Comparison of ENCODE assay signal across 1 cellular context in genomic region chr11:59144579-59145345, GRCh38.
TF ChIP-seq lines count a peak whose summit lies in the region.

No MANE protein-coding gene starts in this region.

TF ChIP-seq in WTC11, 78 proteins besides CTCF, POLR2A, EP300 and RAD21 (continued from another document):
- TF ChIP-seq OVOL2 (CRISPR knock-in tag; IDR thresholded peaks at IDR 0.05; ENCODE audit: borderline replicate concordance): no peak
- TF ChIP-seq MXD4 (CRISPR knock-in tag; IDR thresholded peaks at IDR 0.05; ENCODE audit: borderline replicate concordance): no peak
- no peak; the same call in 1 of the 2 replicates for TF ChIP-seq FOXK1 (CRISPR knock-in tag; IDR thresholded peaks at IDR 0.05)
- TF ChIP-seq ZNF416 (CRISPR knock-in tag; IDR thresholded peaks at IDR 0.05): no peak
- no peak for TF ChIP-seq EMX1 (CRISPR knock-in tag; IDR thresholded peaks at IDR 0.05)
- TF ChIP-seq TEAD1 (CRISPR knock-in tag; IDR thresholded peaks at IDR 0.05): peak; percentile 94
- TF ChIP-seq IRF2 (CRISPR knock-in tag; IDR thresholded peaks at IDR 0.05; ENCODE audit: borderline replicate concordance, low read depth): peak; percentile 87; the same call in 1 of the 2 replicates
- TF ChIP-seq ZNF671 (CRISPR knock-in tag; IDR thresholded peaks at IDR 0.05): no peak
- peak; percentile 94 for TF ChIP-seq ATF1 (CRISPR knock-in tag; IDR thresholded peaks at IDR 0.05)
- peak; percentile 99 for TF ChIP-seq MYBL2 (CRISPR knock-in tag; IDR thresholded peaks at IDR 0.05)
- TF ChIP-seq MAX (CRISPR knock-in tag; IDR thresholded peaks at IDR 0.05): peak; percentile 99
- TF ChIP-seq ZNF281 (CRISPR knock-in tag; IDR thresholded peaks at IDR 0.05): peak; percentile 98
- peak; percentile 97 for TF ChIP-seq ELF4 (CRISPR knock-in tag; IDR thresholded peaks at IDR 0.05; ENCODE audit: low read depth)
- no peak for TF ChIP-seq ZSCAN18 (CRISPR knock-in tag; IDR thresholded peaks at IDR 0.05)
- peak; percentile 98 for TF ChIP-seq E2F1 (CRISPR knock-in tag; IDR thresholded peaks at IDR 0.05)
- peak; percentile 97; the same call in 1 of the 2 replicates for TF ChIP-seq AFF4 (CRISPR knock-in tag; IDR thresholded peaks at IDR 0.05; ENCODE audit: borderline replicate concordance)
- TF ChIP-seq ZNF396 (CRISPR knock-in tag; IDR thresholded peaks at IDR 0.05; ENCODE audit: borderline replicate concordance): no peak
- peak; percentile 95; the same call in 1 of the 2 replicates for TF ChIP-seq ZNF232 (CRISPR knock-in tag; IDR thresholded peaks at IDR 0.05)
- peak; percentile 90; the same call in 1 of the 2 replicates for TF ChIP-seq NR1H2 (CRISPR knock-in tag; IDR thresholded peaks at IDR 0.05)
- peak; percentile 96 for TF ChIP-seq ETV6 (CRISPR knock-in tag; IDR thresholded peaks at IDR 0.05)
- TF ChIP-seq CREB1 (CRISPR knock-in tag; IDR thresholded peaks at IDR 0.05): peak; percentile 97
- peak; percentile 96 for TF ChIP-seq FOXP4 (CRISPR knock-in tag; IDR thresholded peaks at IDR 0.05)
- no peak for TF ChIP-seq JAZF1 (CRISPR knock-in tag; IDR thresholded peaks at IDR 0.05)
- TF ChIP-seq ZNF263 (CRISPR knock-in tag; IDR thresholded peaks at IDR 0.05; ENCODE audit: low read depth): peak; percentile 88
- peak; percentile 70 for TF ChIP-seq SP1 (CRISPR knock-in tag; conservative IDR thresholded peaks at IDR 0.05)
- TF ChIP-seq FOXP1 (CRISPR knock-in tag; IDR thresholded peaks at IDR 0.05; ENCODE audit: borderline replicate concordance): peak; percentile 99
- peak; percentile 99 for TF ChIP-seq E2F5 (CRISPR knock-in tag; IDR thresholded peaks at IDR 0.05)
- TF ChIP-seq ZNF425 (CRISPR knock-in tag; conservative IDR thresholded peaks at IDR 0.05): no peak
